16 cellular contexts compared by ENCODE assay signal in genomic region chr14:59347511-59347900, GRCh38.
DNase-seq lines count a peak whose midpoint lies in the region; ATAC-seq and TF ChIP-seq lines count a peak whose summit lies in the region.
"Had no signal": no experiment of that assay in that cellular context is flagged by ENCODE, and none has a peak within 500 bp of the region (broad histone marks: within the 10 kb centered on the region; RNA-seq: fewer than 3 reads in every experiment).

No MANE protein-coding gene starts in this region.

- no peaks in the 10 kb centered on the region for H3K9me3 ChIP-seq in right atrium auricular region
- H3K9me3 ChIP-seq in mammary epithelial cell (replicated peaks; ENCODE audit: insufficient read depth, low read length) = no peaks in the 10 kb centered on the region
- H3K9me3 ChIP-seq in muscle layer of duodenum (ENCODE audit: control insufficient read depth in 1 of 2, low read length in 2 of 2) = no peaks in the 10 kb centered on the region
- no peaks in the 10 kb centered on the region for H3K9me3 ChIP-seq in CD4-positive, alpha-beta memory T cell (ENCODE audit: control insufficient read depth in 1 of 2, low read length in 2 of 2)
- H3K9me3 ChIP-seq: left lung had no signal

- no peaks in the 10 kb centered on the region for H3K4me1 Mint-ChIP-seq in CD4-positive, alpha-beta memory T cell

- WGBS in mammary epithelial cell (ENCODE audit: low coverage, missing lambda C conversion rate) = 2% methylated on average over 5 of the region's 5 CpGs

- no peaks in the 10 kb centered on the region for H4K20me1 ChIP-seq in mammary epithelial cell (ENCODE audit: insufficient read depth, low read length)

- dilution Hi-C loops in mammary epithelial cell (cut with HindIII; ENCODE audit: low sequenced_read_pairs) = no loop called here

- H3K9me3 Mint-ChIP-seq in CD4-positive, alpha-beta memory T cell = no peaks in the 10 kb centered on the region
- H3K9me3 Mint-ChIP-seq: stimulated activated naive CD8-positive, alpha-beta T cell treated with anti-CD3 and anti-CD28 coated beads, Interleukin-15, Interleukin-2, amounts not matched to agents 100 ng/mL and 50 ng/mL, for 24 hours had no signal

- peaks cover 21 to 32% of the 10 kb centered on the region in 2 donors for H3K36me3 Mint-ChIP-seq in CD4-positive, alpha-beta memory T cell

- peaks cover 0 to 70% of the 10 kb centered on the region in 2 donors for H3K4me1 ChIP-seq in right atrium auricular region
- H3K4me1 ChIP-seq in mammary epithelial cell (ENCODE audit: insufficient read depth, low read length) = peaks cover 32% of the 10 kb centered on the region
- H3K4me1 ChIP-seq in muscle layer of duodenum (ENCODE audit: control insufficient read depth in 1 of 2, insufficient read depth in 2 of 2, low read length in 2 of 2) = peaks cover 6 to 27% of the 10 kb centered on the region in 2 donors
- no peaks in the 10 kb centered on the region for H3K4me1 ChIP-seq in CD4-positive, alpha-beta memory T cell (ENCODE audit: insufficient read depth, low read length)

- peak overlapping the region; percentile 38 for H3K9ac ChIP-seq in mammary epithelial cell (ENCODE audit: insufficient read depth, low read length)

- no peaks in the 10 kb centered on the region for H3K27me3 ChIP-seq in right atrium auricular region
- H3K27me3 ChIP-seq in mammary epithelial cell (ENCODE audit: insufficient read depth, low read length) = no peaks in the 10 kb centered on the region
- H3K27me3 ChIP-seq in muscle layer of duodenum (ENCODE audit: low read depth, low read length) = no peaks in the 10 kb centered on the region
- H3K27me3 ChIP-seq in CD4-positive, alpha-beta memory T cell (ENCODE audit: insufficient read depth, low read length) = no peaks in the 10 kb centered on the region
- H3K27me3 ChIP-seq: left lung had no signal

- TF ChIP-seq CTCF in right atrium auricular region (IDR thresholded peaks at IDR 0.05) (no peak), mammary epithelial cell (conservative IDR thresholded peaks at IDR 0.05 in 1 of 2, IDR thresholded peaks at IDR 0.05 in 1 of 2; ENCODE audit: extremely low read depth in 1 of 2, insufficient read depth in 1 of 2, low read depth in 1 of 2, low read length in 2 of 2) (no peak)

- H3K27ac ChIP-seq in right atrium auricular region = peak overlapping the region; percentile 57 to 87
- H3K27ac ChIP-seq in mammary epithelial cell (ENCODE audit: insufficient read depth, low read depth, low read length) = peak overlapping the region; percentile 89
- peak overlapping the region; percentile 74 for H3K27ac ChIP-seq in muscle layer of duodenum (ENCODE audit: low read length)
- H3K27ac ChIP-seq in CD4-positive, alpha-beta memory T cell (ENCODE audit: low read depth, low read length) = no peak overlapping the region
- H3K27ac ChIP-seq: SK-N-MC had no signal

- DNase-seq in right atrium auricular region (ENCODE audit: low spot score) (no peak), Right ventricle myocardium inferior (ENCODE audit: missing footprints) (no peak), mammary epithelial cell (peak; percentile 92), retina (no peak)
- DNase-seq in CD4-positive, alpha-beta memory T cell = no peak
- DNase-seq: ACHN, activated gamma-delta T cell, GOT3, Kasumi-1, left lung, NCI-H2029 treated with DMSO at 0.1 percent for 48 hours had no signal

- H3K27ac Mint-ChIP-seq in CD4-positive, alpha-beta memory T cell = no peak overlapping the region
- H3K27ac Mint-ChIP-seq: stimulated activated naive CD8-positive, alpha-beta T cell treated with anti-CD3 and anti-CD28 coated beads, Interleukin-15, Interleukin-2, amounts not matched to agents 100 ng/mL and 50 ng/mL, for 24 hours had no signal

- H3K27me3 Mint-ChIP-seq in CD4-positive, alpha-beta memory T cell = no peaks in the 10 kb centered on the region
- H3K27me3 Mint-ChIP-seq: stimulated activated naive CD8-positive, alpha-beta T cell treated with anti-CD3 and anti-CD28 coated beads, Interleukin-15, Interleukin-2, amounts not matched to agents 100 ng/mL and 50 ng/mL, for 24 hours had no signal

- no TSS peak for BruUV-seq in mammary epithelial cell (replicated peaks; lab: Mats Ljungman, UMichigan)

- H3K4me3 Mint-ChIP-seq in CD4-positive, alpha-beta memory T cell = no peak overlapping the region
- H3K4me3 Mint-ChIP-seq: stimulated activated naive CD8-positive, alpha-beta T cell treated with anti-CD3 and anti-CD28 coated beads, Interleukin-15, Interleukin-2, amounts not matched to agents 100 ng/mL and 50 ng/mL, for 24 hours had no signal

- no peaks in the 10 kb centered on the region for H3K79me2 ChIP-seq in mammary epithelial cell (ENCODE audit: insufficient read depth, low read length)

- in situ Hi-C loops in mammary epithelial cell (cut with MboI; ENCODE audit: low sequenced_read_pairs in 2 of 2) = no loop called here

- peak overlapping the region; percentile 58 for H3K4me2 ChIP-seq in mammary epithelial cell (ENCODE audit: insufficient read depth, low read depth, low read length)

- ATAC-seq in Right ventricle myocardium inferior (no peak), GM21390 (IDR thresholded peaks at IDR 0.05; ENCODE audit: unreplicated experiment) (no peak), GM21723 (IDR thresholded peaks at IDR 0.05; ENCODE audit: unreplicated experiment) (no peak)
- ATAC-seq: left lung had no signal

- H2AFZ ChIP-seq in mammary epithelial cell (ENCODE audit: low read depth, low read length) = no peak overlapping the region

- CTCF ChIA-PET in mammary epithelial cell (lab: Charles Lee; ENCODE audit: low non-redundant PET) = no interaction called here
- CTCF ChIA-PET in CD4-positive, alpha-beta memory T cell (lab: Charles Lee; ENCODE audit: partially characterized antibody) = no interaction called here

- intact Hi-C loops in Right ventricle myocardium inferior (cut with DNase I) = no loop called here
- intact Hi-C loops in mammary epithelial cell (cut with micrococcal nuclease) = no loop called here
- intact Hi-C loops in CD4-positive, alpha-beta memory T cell (cut with micrococcal nuclease) = loop anchor here (10.0 kb wide), 1 partner anchor 223 kb away; no protein-coding TSS in a partner anchor

- POLR2A ChIA-PET in CD4-positive, alpha-beta memory T cell (lab: Charles Lee; ENCODE audit: partially characterized antibody) = no interaction called here

- H3K4me3 ChIP-seq in right atrium auricular region = no peak overlapping the region
- no peak overlapping the region for H3K4me3 ChIP-seq in mammary epithelial cell (replicated peaks in 1 of 3; ENCODE audit: insufficient read depth in 1 of 3, low read depth in 2 of 3, low read length in 3 of 3)
- H3K4me3 ChIP-seq in muscle layer of duodenum (ENCODE audit: low read depth in 1 of 2, low read length in 2 of 2) = no peak overlapping the region
- no peak overlapping the region for H3K4me3 ChIP-seq in CD4-positive, alpha-beta memory T cell (ENCODE audit: low read length in 2 of 2)
- H3K4me3 ChIP-seq: left lung, SK-N-MC had no signal

- H3K36me3 ChIP-seq in right atrium auricular region = peaks cover 24% of the 10 kb centered on the region
- peaks cover 7% of the 10 kb centered on the region for H3K36me3 ChIP-seq in mammary epithelial cell (ENCODE audit: insufficient read depth, low read length)
- peaks cover 22 to 24% of the 10 kb centered on the region in 2 donors for H3K36me3 ChIP-seq in muscle layer of duodenum (ENCODE audit: control insufficient read depth in 1 of 2, insufficient read depth in 2 of 2, low read length in 2 of 2)
- peaks cover 8% of the 10 kb centered on the region for H3K36me3 ChIP-seq in CD4-positive, alpha-beta memory T cell (ENCODE audit: insufficient read depth, low read length)
